Comparison of ENCODE assay signal across 21 cellular contexts in the genomic region with DNA sequence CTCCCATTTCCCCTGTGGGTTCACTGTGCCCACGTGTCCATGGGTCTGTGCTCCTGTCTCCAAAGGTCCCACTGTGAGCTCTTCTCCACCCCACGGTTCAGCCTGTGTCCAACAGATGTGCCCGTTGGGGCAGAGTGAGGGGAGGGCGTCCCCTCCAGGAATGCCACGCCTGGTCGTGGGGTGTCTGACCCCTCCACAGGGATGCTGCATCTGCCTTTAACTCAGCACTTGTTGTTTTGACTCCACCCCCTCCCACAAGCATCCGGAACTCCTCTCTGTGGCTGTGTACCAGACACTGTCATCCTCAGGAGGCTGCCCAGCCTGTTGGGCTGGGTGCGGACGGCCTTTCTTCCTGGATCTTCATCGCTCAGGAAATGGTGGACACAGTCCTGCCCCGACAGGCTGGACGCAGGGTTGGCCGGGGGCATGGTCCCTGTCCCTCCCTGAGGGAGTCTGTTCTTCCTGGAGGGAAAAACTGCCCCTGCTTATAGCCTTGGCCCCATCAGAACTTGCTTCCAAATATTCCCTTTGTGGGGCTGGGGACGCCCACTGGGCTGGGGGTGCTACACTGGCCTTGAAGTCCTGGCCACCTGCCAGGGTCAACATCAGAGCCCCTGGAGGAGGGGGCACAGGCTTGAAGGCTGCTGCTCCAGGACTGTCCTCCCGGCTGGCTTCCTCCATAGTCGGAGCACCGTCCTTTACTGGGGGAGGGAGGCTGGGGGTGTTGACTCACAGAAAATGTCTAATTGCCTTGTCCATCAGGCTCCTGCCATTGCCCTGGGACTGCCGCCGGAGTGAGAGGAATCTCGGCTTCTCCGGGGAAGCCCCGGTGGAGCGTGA.
"Had no signal": no experiment of that assay in that cellular context is flagged by ENCODE, and none has a peak within 500 bp of the region (broad histone marks: within the 10 kb centered on the region; RNA-seq: fewer than 3 reads in every experiment).

No MANE protein-coding gene starts in this region.

- ATAC-seq: foreskin keratinocyte; left colon; psoas muscle; right lobe of liver; stimulated activated naive CD8-positive, alpha-beta T cell treated with anti-CD3 and anti-CD28 coated beads, Interleukin-15, Interleukin-2, amounts not matched to agents 100 U/mL and 50 U/mL, for 24 hours had no signal

- DNase-seq: activated CD4-positive, alpha-beta T cell treated with anti-CD3 and anti-CD28 coated beads for 1 hour; activated CD8-positive, alpha-beta memory T cell treated with anti-CD3 and anti-CD28 coated beads for 24 hours; activated CD8-positive, alpha-beta memory T cell treated with anti-CD3 and anti-CD28 coated beads, Interleukin-2, amount 50 U/mL, for 48 hours; activated effector memory CD4-positive, alpha-beta T cell treated with anti-CD3 and anti-CD28 coated beads, Interleukin-2, amount 50 U/mL, for 16 hours; activated naive CD4-positive, alpha-beta T cell treated with anti-CD3 and anti-CD28 coated beads, Interleukin-2, amount 50 U/mL, for 16 hours; activated T-cell treated with anti-CD3 and anti-CD28 coated beads, Interleukin-2, amount 50 U/mL, for 48 hours; cerebellar nuclear complex; dermis blood vessel endothelial cell; effector memory CD4-positive, alpha-beta T cell; foreskin keratinocyte; hypothalamus; islet precursor cell; left colon; psoas muscle; right lobe of liver; stimulated activated naive CD8-positive, alpha-beta T cell treated with anti-CD3 and anti-CD28 coated beads, Interleukin-15, Interleukin-2, amounts not matched to agents 100 U/mL and 50 U/mL, for 24 hours; substantia nigra; WERI-Rb-1 had no signal

- H3K9me3 ChIP-seq: psoas muscle, right lobe of liver, vagina had no signal

- H3K27ac ChIP-seq: epithelial cell of prostate, foreskin keratinocyte, psoas muscle, right lobe of liver, tibial nerve, vagina, WERI-Rb-1 had no signal

- H3K27me3 ChIP-seq: foreskin keratinocyte, right lobe of liver, tibial nerve, vagina had no signal

- H3K36me3 ChIP-seq: right lobe of liver, tibial nerve, vagina, WERI-Rb-1 had no signal

- H3K4me3 ChIP-seq: psoas muscle, right lobe of liver, tibial nerve, vagina had no signal

- H3K4me1 ChIP-seq: foreskin keratinocyte, psoas muscle had no signal
